ENCODE assay signal across 18 cellular contexts in the genomic region with DNA sequence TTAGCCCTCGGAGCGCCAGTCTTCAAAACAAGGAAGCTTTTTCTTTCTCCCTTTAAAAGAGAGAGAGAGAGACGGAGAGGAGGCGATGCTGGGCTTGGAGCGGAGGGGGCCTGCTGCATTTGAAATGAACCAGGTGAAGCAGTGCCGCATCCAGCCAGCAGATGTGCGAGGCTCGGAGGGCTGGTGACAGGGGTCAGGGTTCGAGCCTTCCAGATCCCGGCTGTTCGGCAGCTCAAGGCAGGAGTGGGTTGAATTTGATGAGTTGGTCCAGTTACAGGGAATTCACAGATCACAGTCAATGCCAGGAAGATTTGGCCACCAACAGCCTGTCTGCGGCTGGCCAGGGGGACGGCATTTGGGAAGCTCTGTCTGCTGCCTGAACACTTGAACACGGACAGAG. TPM values are rescaled to one million over a fixed set of nuclear protein-coding genes. Genes with fewer than 3 reads are reported as not detected.
DNase-seq lines count a peak whose midpoint lies in the region; ATAC-seq and TF ChIP-seq lines count a peak whose summit lies in the region.
"Had no signal": no experiment of that assay in that cellular context is flagged by ENCODE, and none has a peak within 500 bp of the region (broad histone marks: within the 10 kb centered on the region; RNA-seq: fewer than 3 reads in every experiment).

No MANE protein-coding gene starts in this region.

- H3K27ac ChIP-seq in CD8-positive, alpha-beta memory T cell (ENCODE audit: low read depth, low read length) = no peak overlapping the region

- H3K4me3 ChIP-seq in CD8-positive, alpha-beta memory T cell (ENCODE audit: low read length) = no peak overlapping the region
- H3K4me3 ChIP-seq: GM12878 had no signal

- TF ChIP-seq CTCF in GM10248 (IDR thresholded peaks at IDR 0.05; ENCODE audit: control extremely low read depth, extremely low read depth, low read depth, missing control alignments) = no peak

- H3K4me1 ChIP-seq in CD8-positive, alpha-beta memory T cell (ENCODE audit: insufficient read depth, low read length) = no peaks in the 10 kb centered on the region

- H3K27me3 Mint-ChIP-seq in CD8-positive, alpha-beta memory T cell = peaks cover 5% of the 10 kb centered on the region in 2 donors
- no peaks in the 10 kb centered on the region for H3K27me3 Mint-ChIP-seq in T-cell
- H3K27me3 Mint-ChIP-seq: activated CD4-positive, alpha-beta T cell treated with anti-CD3 and anti-CD28 coated beads for 36 hours; activated naive CD8-positive, alpha-beta T cell treated with anti-CD3 and anti-CD28 coated beads for 36 hours had no signal

- no peaks in the 10 kb centered on the region for H3K9me3 ChIP-seq in CD8-positive, alpha-beta memory T cell (ENCODE audit: low read length)

- H3K36me3 Mint-ChIP-seq in CD8-positive, alpha-beta memory T cell = peaks cover 0 to 2% (median 0%) of the 10 kb centered on the region in 3 donors
- no peaks in the 10 kb centered on the region for H3K36me3 Mint-ChIP-seq in T-cell
- H3K36me3 Mint-ChIP-seq: activated naive CD8-positive, alpha-beta T cell treated with anti-CD3 and anti-CD28 coated beads for 36 hours; CD14-positive monocyte had no signal

- H3K27ac Mint-ChIP-seq in CD8-positive, alpha-beta memory T cell = no peak overlapping the region
- H3K27ac Mint-ChIP-seq in T-cell = no peak overlapping the region
- H3K27ac Mint-ChIP-seq: activated CD4-positive, alpha-beta T cell treated with anti-CD3 and anti-CD28 coated beads for 36 hours; activated naive CD8-positive, alpha-beta T cell treated with anti-CD3 and anti-CD28 coated beads for 36 hours; CD14-positive monocyte had no signal

- H3K36me3 ChIP-seq in CD8-positive, alpha-beta memory T cell (ENCODE audit: insufficient read depth, low read length) = no peaks in the 10 kb centered on the region

- H3K4me1 Mint-ChIP-seq in CD8-positive, alpha-beta memory T cell = peaks cover 10 to 11% (median 10%) of the 10 kb centered on the region in 3 donors
- H3K4me1 Mint-ChIP-seq in T-cell = peaks cover 10 to 22% (median 15%) of the 10 kb centered on the region in 3 donors

- intact Hi-C loops in sciatic nerve (cut with DNase I) = no loop called here

- peak overlapping the region in 5 of 7 donors; percentile 29 to 68 (median 44) for H3K4me3 Mint-ChIP-seq in CD8-positive, alpha-beta memory T cell
- peak overlapping the region in 2 of 3 donors; percentile 10 to 42 for H3K4me3 Mint-ChIP-seq in T-cell
- H3K4me3 Mint-ChIP-seq: activated CD4-positive, alpha-beta T cell treated with anti-CD3 and anti-CD28 coated beads for 36 hours had no signal

- no peak for ATAC-seq in T-cell (replicated peaks in 1 of 4)
- peak; percentile 16 for ATAC-seq in sciatic nerve
- ATAC-seq in GM18867 (IDR thresholded peaks at IDR 0.05; ENCODE audit: unreplicated experiment) = no peak
- no peak for ATAC-seq in HG03025 (IDR thresholded peaks at IDR 0.05; ENCODE audit: low FRiP score, unreplicated experiment)
- ATAC-seq: activated CD4-positive, alpha-beta T cell treated with anti-CD3 and anti-CD28 coated beads for 36 hours; GM12878; stimulated activated naive CD8-positive, alpha-beta T cell treated with anti-CD3 and anti-CD28 coated beads, Interleukin-15, Interleukin-2, amounts not matched to agents 100 U/mL and 50 U/mL, for 24 hours had no signal

- CTCF ChIA-PET in CD8-positive, alpha-beta memory T cell (lab: Charles Lee) = interaction anchor here (1.7 kb wide), 1 partner anchor 13 kb away, joined by 4 read pairs; no protein-coding TSS in a partner anchor
- CTCF ChIA-PET in T-cell (lab: Charles Lee) (no interaction called here), GM10248 (lab: Yijun Ruan, JAX) (no interaction called here)

- POLR2A ChIA-PET in CD8-positive, alpha-beta memory T cell (lab: Charles Lee) = no interaction called here
- POLR2A ChIA-PET in T-cell (lab: Charles Lee) = no interaction called here
- POLR2A ChIA-PET in GM10248 (lab: Yijun Ruan, JAX) = no interaction called here

- H3K27me3 ChIP-seq in CD8-positive, alpha-beta memory T cell (ENCODE audit: insufficient read depth, low read length, poor library complexity, severe bottlenecking) = no peaks in the 10 kb centered on the region

- no peak for DNase-seq in CD8-positive, alpha-beta memory T cell
- DNase-seq in T-cell = no peak
- peak; percentile 30 for DNase-seq in left kidney (ENCODE audit: low read depth, low spot score)
- no peak for DNase-seq in sciatic nerve (ENCODE audit: low spot score)
- DNase-seq in GM10248 (ENCODE audit: extremely low spot score) = no peak
- DNase-seq in stimulated activated CD4-positive, alpha-beta T cell treated with anti-CD3 and anti-CD28 coated beads, Interleukin-1b, Interleukin-23, amount 100 ng/mL, for 48 hours = no peak
- DNase-seq: activated CD4-positive, alpha-beta T cell treated with anti-CD3 and anti-CD28 coated beads for 36 hours; activated naive CD8-positive, alpha-beta T cell treated with anti-CD3 and anti-CD28 coated beads for 36 hours; KBM-7; NCI-H1105; NCI-H226; Right ventricle myocardium superior; stimulated activated naive CD8-positive, alpha-beta T cell treated with anti-CD3 and anti-CD28 coated beads, Interleukin-15, Interleukin-2, amounts not matched to agents 100 U/mL and 50 U/mL, for 24 hours had no signal

- H3K9me3 Mint-ChIP-seq in CD8-positive, alpha-beta memory T cell = peaks cover 0 to 2% (median 2%) of the 10 kb centered on the region in 5 donors
- no peaks in the 10 kb centered on the region for H3K9me3 Mint-ChIP-seq in T-cell
- H3K9me3 Mint-ChIP-seq: activated naive CD8-positive, alpha-beta T cell treated with anti-CD3 and anti-CD28 coated beads for 36 hours; central memory CD8-positive, alpha-beta T cell had no signal

RNA-seq across cellular contexts. Expression of a gene that starts 48.6 kb away (rescaled TPM):
- total RNA-seq in CD8-positive, alpha-beta memory T cell = 10 to 100 TPM; 25.8 to 26.3 TPM
- 20.3 TPM for polyA plus RNA-seq in CD8-positive, alpha-beta memory T cell
- 10 to 100 TPM; 32.8 to 44.1 (median 36.5) TPM for total RNA-seq in T-cell
- 31.6 TPM for total RNA-seq in sciatic nerve

RNA-seq across cellular contexts. Expression of a gene that starts 50.3 kb away (rescaled TPM):
- total RNA-seq in CD8-positive, alpha-beta memory T cell = 10 to 100 TPM; 17.9 to 18.6 TPM
- 9.0 TPM for polyA plus RNA-seq in CD8-positive, alpha-beta memory T cell
- total RNA-seq in T-cell (10 to 100 TPM; 26.5 to 31.3 (median 28.2) TPM), sciatic nerve (25.4 TPM)
